1 cellular context compared by ENCODE assay signal in the genomic region with DNA sequence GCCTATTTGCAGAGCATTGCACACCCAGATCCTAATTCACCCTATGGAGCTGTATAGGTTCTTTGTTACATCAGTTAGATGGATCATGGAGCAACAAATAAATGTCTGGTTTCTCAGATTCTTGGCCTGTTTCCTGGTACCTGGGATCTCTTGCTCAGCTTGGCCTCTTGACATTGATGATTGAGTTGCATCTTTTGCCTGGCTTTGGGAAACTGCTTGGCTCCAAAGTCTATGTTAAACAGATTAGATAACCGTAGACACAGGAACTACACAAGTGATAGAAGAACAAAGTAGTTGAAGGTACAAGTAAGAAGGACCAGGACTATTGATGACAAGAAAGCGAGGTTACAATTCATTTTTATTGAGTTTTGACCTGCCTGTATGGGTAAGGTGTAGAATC.
TF ChIP-seq lines count a peak whose summit lies in the region.

No MANE protein-coding gene starts in this region.

TF ChIP-seq in HepG2, 621 proteins besides CTCF, POLR2A, EP300 and RAD21 (continued from another document):
- TF ChIP-seq, protein P1, sequence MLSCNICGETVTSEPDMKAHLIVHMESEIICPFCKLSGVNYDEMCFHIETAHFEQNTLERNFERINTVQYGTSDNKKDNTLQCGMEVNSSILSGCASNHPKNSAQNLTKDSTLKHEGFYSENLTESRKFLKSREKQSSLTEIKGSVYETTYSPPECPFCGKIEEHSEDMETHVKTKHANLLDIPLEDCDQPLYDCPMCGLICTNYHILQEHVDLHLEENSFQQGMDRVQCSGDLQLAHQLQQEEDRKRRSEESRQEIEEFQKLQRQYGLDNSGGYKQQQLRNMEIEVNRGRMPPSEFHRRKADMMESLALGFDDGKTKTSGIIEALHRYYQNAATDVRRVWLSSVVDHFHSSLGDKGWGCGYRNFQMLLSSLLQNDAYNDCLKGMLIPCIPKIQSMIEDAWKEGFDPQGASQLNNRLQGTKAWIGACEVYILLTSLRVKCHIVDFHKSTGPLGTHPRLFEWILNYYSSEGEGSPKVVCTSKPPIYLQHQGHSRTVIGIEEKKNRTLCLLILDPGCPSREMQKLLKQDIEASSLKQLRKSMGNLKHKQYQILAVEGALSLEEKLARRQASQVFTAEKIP (CRISPR knock-in tag; IDR thresholded peaks at IDR 0.05; ENCODE audit: borderline replicate concordance): no peak
- TF ChIP-seq, protein P2, sequence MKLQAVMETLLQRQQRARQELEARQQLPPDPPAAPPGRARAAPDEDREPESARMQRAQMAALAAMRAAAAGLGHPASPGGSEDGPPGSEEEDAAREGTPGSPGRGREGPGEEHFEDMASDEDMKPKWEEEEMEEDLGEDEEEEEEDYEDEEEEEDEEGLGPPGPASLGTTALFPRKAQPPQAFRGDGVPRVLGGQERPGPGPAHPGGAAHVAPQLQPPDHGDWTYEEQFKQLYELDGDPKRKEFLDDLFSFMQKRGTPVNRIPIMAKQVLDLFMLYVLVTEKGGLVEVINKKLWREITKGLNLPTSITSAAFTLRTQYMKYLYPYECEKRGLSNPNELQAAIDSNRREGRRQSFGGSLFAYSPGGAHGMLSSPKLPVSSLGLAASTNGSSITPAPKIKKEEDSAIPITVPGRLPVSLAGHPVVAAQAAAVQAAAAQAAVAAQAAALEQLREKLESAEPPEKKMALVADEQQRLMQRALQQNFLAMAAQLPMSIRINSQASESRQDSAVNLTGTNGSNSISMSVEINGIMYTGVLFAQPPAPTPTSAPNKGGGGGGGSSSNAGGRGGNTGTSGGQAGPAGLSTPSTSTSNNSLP (IDR thresholded peaks at IDR 0.05; ENCODE audit: low read depth, low read length): no peak
TF ChIP-seq in HepG2: peak in this region for 0.
